In genomic region chr7:48610705-48611104, GRCh38 we compare ENCODE assay signal across 27 cellular contexts.
"Had no signal": no experiment of that assay in that cellular context is flagged by ENCODE, and none has a peak within 500 bp of the region (broad histone marks: within the 10 kb centered on the region; RNA-seq: fewer than 3 reads in every experiment).

No MANE protein-coding gene starts in this region.

- FAIRE-seq: astrocyte, frontal cortex had no signal

- H3K36me3 ChIP-seq: brain microvascular endothelial cell had no signal

- H3K36me3 Mint-ChIP-seq: activated naive CD8-positive, alpha-beta T cell had no signal

- DNase-seq: activated CD4-positive, alpha-beta T cell treated with anti-CD3 and anti-CD28 coated beads for 1 hour; activated CD4-positive, alpha-beta T cell treated with anti-CD3 and anti-CD28 coated beads for 4 hours; activated CD4-positive, alpha-beta T cell treated with anti-CD3 and anti-CD28 coated beads, Interleukin-2, amount 10 ng/mL, durations not matched to agents 7 days and 5 days; activated CD4-positive, alpha-beta T cell treated with anti-CD3 and anti-CD28 coated beads, Interleukin-2, amount 50 U/mL, for 4 hours; activated CD8-positive, alpha-beta memory T cell treated with anti-CD3 and anti-CD28 coated beads for 24 hours; activated CD8-positive, alpha-beta T cell treated with anti-CD3 and anti-CD28 coated beads for 36 hours; activated gamma-delta T cell treated with Interleukin-2 at 50 U/mL for 16 hours; activated naive CD4-positive, alpha-beta T cell treated with anti-CD3 and anti-CD28 coated beads, Interleukin-2, amount 50 U/mL, for 16 hours; activated naive CD4-positive, alpha-beta T cell treated with Interleukin-2 at 50 U/mL for 16 hours; activated T-cell treated with anti-CD3 and anti-CD28 coated beads, Interleukin-2, amount 50 U/mL, for 24 hours; activated T-cell treated with anti-CD3 and anti-CD28 coated beads, Interleukin-2, amount 50 U/mL, for 72 hours; amniotic stem cell; anterior cingulate cortex; brain microvascular endothelial cell; dorsolateral prefrontal cortex; effector memory CD4-positive, alpha-beta T cell; endodermal cell; foreskin fibroblast; head of caudate nucleus; T-helper 2 cell had no signal

- H3K27me3 ChIP-seq: brain microvascular endothelial cell had no signal

- H3K4me1 Mint-ChIP-seq: central memory CD8-positive, alpha-beta T cell; endodermal cell had no signal

- H3K4me3 ChIP-seq: coronary artery, dorsolateral prefrontal cortex had no signal

- H3K27ac Mint-ChIP-seq: activated CD4-positive, alpha-beta T cell treated with anti-CD3 and anti-CD28 coated beads, Interleukin-2, amount 10 ng/mL, durations not matched to agents 7 days and 5 days; activated CD8-positive, alpha-beta T cell treated with anti-CD3 and anti-CD28 coated beads for 36 hours; activated naive CD8-positive, alpha-beta T cell; activated T-cell treated with anti-CD3 and anti-CD28 coated beads, Interleukin-2, amount 50 U/mL, for 24 hours; activated T-cell treated with anti-CD3 and anti-CD28 coated beads, Interleukin-2, amount 50 U/mL, for 72 hours; dendritic cell treated with granulocyte-macrophage colony-stimulating factor and Interleukin-4, amounts not matched to agents 40 ng/mL and 50 ng/mL, for 4 days; endodermal cell had no signal

- ATAC-seq: activated CD8-positive, alpha-beta T cell treated with anti-CD3 and anti-CD28 coated beads for 36 hours; activated T-cell treated with anti-CD3 and anti-CD28 coated beads, Interleukin-2, amount 50 U/mL, for 72 hours; esophagus mucosa had no signal

- H3K4me3 Mint-ChIP-seq: activated CD4-positive, alpha-beta T cell treated with anti-CD3 and anti-CD28 coated beads, Interleukin-2, amount 10 ng/mL, durations not matched to agents 7 days and 5 days; activated CD8-positive, alpha-beta T cell treated with anti-CD3 and anti-CD28 coated beads for 36 hours; activated naive CD8-positive, alpha-beta T cell; activated T-cell treated with anti-CD3 and anti-CD28 coated beads, Interleukin-2, amount 50 U/mL, for 24 hours; activated T-cell treated with anti-CD3 and anti-CD28 coated beads, Interleukin-2, amount 50 U/mL, for 72 hours; central memory CD8-positive, alpha-beta T cell; dendritic cell treated with granulocyte-macrophage colony-stimulating factor and Interleukin-4, amounts not matched to agents 40 ng/mL and 50 ng/mL, for 4 days; endodermal cell had no signal

- H3K27me3 Mint-ChIP-seq: activated CD4-positive, alpha-beta T cell treated with anti-CD3 and anti-CD28 coated beads, Interleukin-2, amount 10 ng/mL, durations not matched to agents 7 days and 5 days; activated CD8-positive, alpha-beta T cell treated with anti-CD3 and anti-CD28 coated beads for 36 hours; activated naive CD8-positive, alpha-beta T cell; activated T-cell treated with anti-CD3 and anti-CD28 coated beads, Interleukin-2, amount 50 U/mL, for 24 hours; central memory CD8-positive, alpha-beta T cell; dendritic cell treated with granulocyte-macrophage colony-stimulating factor and Interleukin-4, amounts not matched to agents 40 ng/mL and 50 ng/mL, for 4 days had no signal

- H3K27ac ChIP-seq: brain microvascular endothelial cell, coronary artery, dorsolateral prefrontal cortex had no signal
